In the genomic region with DNA sequence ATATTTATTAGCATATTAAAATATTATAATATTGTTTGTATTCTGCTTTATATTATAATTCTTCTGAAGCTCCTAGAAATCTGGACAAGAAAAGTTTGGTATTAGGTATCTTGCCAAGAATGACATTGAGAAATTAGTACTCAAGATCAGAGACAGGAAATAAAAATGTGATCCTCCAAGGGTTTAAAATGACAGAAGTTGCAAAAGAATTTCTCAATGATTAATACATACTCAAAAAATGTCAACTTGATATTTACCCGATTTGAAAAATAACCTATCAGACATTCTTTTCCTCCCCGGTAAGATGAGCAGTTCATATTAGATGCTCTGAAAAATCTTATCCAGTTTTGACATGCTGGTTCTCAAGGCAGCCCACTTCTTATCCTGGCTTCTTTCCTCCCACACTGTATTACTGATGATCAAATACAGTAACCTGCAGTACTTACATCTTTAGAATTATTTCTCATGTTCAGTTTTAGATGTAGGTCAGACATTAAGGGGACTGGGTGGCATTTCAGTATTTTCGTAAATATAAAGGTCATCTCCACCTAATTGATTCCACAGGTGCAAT, we compare ENCODE assay signal across 9 cellular contexts.
"Had no signal": no experiment of that assay in that cellular context is flagged by ENCODE, and none has a peak within 500 bp of the region (broad histone marks: within the 10 kb centered on the region; RNA-seq: fewer than 3 reads in every experiment).

No MANE protein-coding gene starts in this region.

- H3K36me3 Mint-ChIP-seq: activated naive CD4-positive, alpha-beta T cell treated with anti-CD3 and anti-CD28 coated beads, Interleukin-2, amount 50 U/mL, for 24 hours; stimulated activated memory B cell treated with anti-CD40 and anti-IgM and Interleukin-4, amounts not matched to agents 10 μg/mL and 1 μg/mL and 100 μg/mL, for 72 hours had no signal

- H3K9me3 Mint-ChIP-seq: activated naive CD4-positive, alpha-beta T cell treated with anti-CD3 and anti-CD28 coated beads, Interleukin-2, amount 50 U/mL, for 24 hours; stimulated activated memory B cell treated with anti-CD40 and anti-IgM and Interleukin-4, amounts not matched to agents 10 μg/mL and 1 μg/mL and 100 μg/mL, for 72 hours; T-helper 2 cell treated with Interferon-gamma antibody and Interleukin-4, amounts not matched to agents 5 μg/mL and 100 μg/mL, for 36 hours had no signal

- H3K27me3 Mint-ChIP-seq: activated naive CD4-positive, alpha-beta T cell treated with anti-CD3 and anti-CD28 coated beads, Interleukin-2, amount 50 U/mL, for 24 hours; stimulated activated memory B cell treated with anti-CD40 and anti-IgM and Interleukin-4, amounts not matched to agents 10 μg/mL and 1 μg/mL and 100 μg/mL, for 72 hours had no signal

- H3K4me1 Mint-ChIP-seq: stimulated activated memory B cell treated with anti-CD40 and anti-IgM and Interleukin-4, amounts not matched to agents 10 μg/mL and 1 μg/mL and 100 μg/mL, for 72 hours had no signal

- H3K27ac Mint-ChIP-seq: activated naive CD4-positive, alpha-beta T cell treated with anti-CD3 and anti-CD28 coated beads, Interleukin-2, amount 50 U/mL, for 24 hours; stimulated activated memory B cell treated with anti-CD40 and anti-IgM and Interleukin-4, amounts not matched to agents 10 μg/mL and 1 μg/mL and 100 μg/mL, for 72 hours; T-helper 2 cell treated with Interferon-gamma antibody and Interleukin-4, amounts not matched to agents 5 μg/mL and 100 μg/mL, for 36 hours had no signal

- H3K9me3 ChIP-seq: body of pancreas had no signal

- DNase-seq: activated CD4-positive, alpha-beta T cell treated with anti-CD3 and anti-CD28 coated beads, Interleukin-2, amount 50 U/mL, for 1 hour; activated T-cell treated with anti-CD3 and anti-CD28 coated beads, Interleukin-2, amount 50 U/mL, for 1 hour; amniotic stem cell; body of pancreas; dorsolateral prefrontal cortex; trophoblast cell had no signal

- H3K27ac ChIP-seq: body of pancreas had no signal

- H3K4me3 ChIP-seq: body of pancreas, dorsolateral prefrontal cortex had no signal

- ATAC-seq: body of pancreas; stimulated activated memory B cell treated with anti-CD40 and anti-IgM and Interleukin-4, amounts not matched to agents 10 μg/mL and 1 μg/mL and 100 μg/mL, for 72 hours had no signal

- H3K27me3 ChIP-seq: body of pancreas, dorsolateral prefrontal cortex had no signal

- H3K4me3 Mint-ChIP-seq: activated naive CD4-positive, alpha-beta T cell treated with anti-CD3 and anti-CD28 coated beads, Interleukin-2, amount 50 U/mL, for 24 hours; stimulated activated memory B cell treated with anti-CD40 and anti-IgM and Interleukin-4, amounts not matched to agents 10 μg/mL and 1 μg/mL and 100 μg/mL, for 72 hours; T-helper 2 cell treated with Interferon-gamma antibody and Interleukin-4, amounts not matched to agents 5 μg/mL and 100 μg/mL, for 36 hours had no signal
